In the genomic region with DNA sequence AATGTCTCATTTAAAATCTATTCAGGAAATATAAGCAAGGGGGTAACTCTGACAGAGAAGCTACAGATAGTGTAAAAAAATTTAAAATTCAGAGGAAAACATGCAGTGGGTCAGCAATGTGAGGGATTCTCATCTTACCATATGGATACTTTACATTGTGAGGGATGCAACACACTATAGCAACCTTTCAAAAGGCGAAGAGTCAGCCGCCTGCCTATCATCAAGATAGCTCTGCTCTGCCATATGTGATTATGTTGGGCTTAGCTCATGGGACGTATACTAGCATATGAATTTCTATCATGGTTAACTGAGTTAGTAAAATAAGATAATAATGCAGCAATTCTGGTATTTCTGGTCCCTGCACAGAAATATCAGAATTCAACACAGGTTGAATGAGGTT, we compare ENCODE assay signal across 18 cellular contexts.
DNase-seq lines count a peak whose midpoint lies in the region; ATAC-seq and TF ChIP-seq lines count a peak whose summit lies in the region.
"Had no signal": no experiment of that assay in that cellular context is flagged by ENCODE, and none has a peak within 500 bp of the region (broad histone marks: within the 10 kb centered on the region; RNA-seq: fewer than 3 reads in every experiment).

No MANE protein-coding gene starts in this region.

- no peaks in the 10 kb centered on the region for H3F3A ChIP-seq in SK-N-SH (replicated peaks; ENCODE audit: insufficient read depth)

- no peaks in the 10 kb centered on the region for H3K9me3 ChIP-seq in SK-N-SH
- H3K9me3 ChIP-seq: Caco-2, HAP-1 had no signal

- intact Hi-C loops in activated CD4-positive, alpha-beta memory T cell treated with anti-CD3 and anti-CD28 coated beads for 36 hours (cut with micrococcal nuclease), result loop anchor here (5.0 kb wide), 1 partner anchor 449 kb away; no protein-coding TSS in a partner anchor

- H3K4me1 ChIP-seq in SK-N-SH (ENCODE audit: control insufficient read depth in 1 of 2, insufficient read depth in 2 of 2, low read depth in 1 of 2, low read length in 1 of 2), result no peaks in the 10 kb centered on the region
- H3K4me1 ChIP-seq: BLaER1, Caco-2, HAP-1 had no signal

- peak overlapping the region; percentile 95 for H3K27ac Mint-ChIP-seq in activated CD4-positive, alpha-beta memory T cell treated with anti-CD3 and anti-CD28 coated beads for 36 hours
- H3K27ac Mint-ChIP-seq in activated CD4-positive, alpha-beta memory T cell treated with anti-CD3 and anti-CD28 coated beads, Interleukin-2, amount 10 ng/mL, durations not matched to agents 7 days and 5 days, result no peak overlapping the region
- peak overlapping the region; percentile 22 for H3K27ac Mint-ChIP-seq in stimulated activated naive CD8-positive, alpha-beta T cell treated with anti-CD3 and anti-CD28 coated beads, Interleukin-15, Interleukin-2, amounts not matched to agents 100 ng/mL and 50 ng/mL, for 24 hours
- H3K27ac Mint-ChIP-seq: B cell; CD8-positive, alpha-beta T cell had no signal

- DNase-seq in SK-N-SH (peak; percentile 41), SIG-M5 (lab: John Stamatoyannopoulos, UW) (no peak)
- no peak for DNase-seq in activated CD4-positive, alpha-beta memory T cell treated with anti-CD3 and anti-CD28 coated beads for 36 hours
- no peak for DNase-seq in activated CD4-positive, alpha-beta memory T cell treated with anti-CD3 and anti-CD28 coated beads, Interleukin-2, amount 10 ng/mL, durations not matched to agents 7 days and 5 days
- DNase-seq in stimulated activated naive CD8-positive, alpha-beta T cell treated with anti-CD3 and anti-CD28 coated beads, Interleukin-15, Interleukin-2, amounts not matched to agents 100 U/mL and 50 U/mL, for 24 hours, result no peak
- DNase-seq: Caco-2; CD4-positive, CD25-positive, alpha-beta regulatory T cell; CD8-positive, alpha-beta T cell; DMS153; DND-41; GOT3 had no signal

- CTCF ChIA-PET in SK-N-SH (lab: Yijun Ruan, JAX), result interaction anchor here (0.7 to 2.6 kb wide), 9 partner anchors 9 to 1024 kb away, joined by 3 to 12 read pairs (median 4); no protein-coding TSS in a partner anchor
- CTCF ChIA-PET in activated CD4-positive, alpha-beta memory T cell treated with anti-CD3 and anti-CD28 coated beads for 36 hours (lab: Charles Lee), result interaction anchor here (0.7 to 6.3 kb wide), 9 partner anchors 12 to 168 kb away, joined by 3 to 54 read pairs (median 6); no protein-coding TSS in a partner anchor
- CTCF ChIA-PET in activated CD4-positive, alpha-beta memory T cell treated with anti-CD3 and anti-CD28 coated beads, Interleukin-2, amount 10 ng/mL, durations not matched to agents 7 days and 5 days (lab: Charles Lee), result interaction anchor here (0.9 to 10.5 kb wide), 13 partner anchors 8 to 170 kb away, joined by 3 to 83 read pairs (median 5); no protein-coding TSS in a partner anchor

- no peak overlapping the region for H2AFZ ChIP-seq in SK-N-SH (ENCODE audit: low read depth)

- no peaks in the 10 kb centered on the region for H3K79me2 ChIP-seq in SK-N-SH (ENCODE audit: insufficient read depth)

- TF ChIP-seq RAD21 in SK-N-SH (IDR thresholded peaks at IDR 0.05; ENCODE audit: low read length), result no peak

- H3K36me3 ChIP-seq in SK-N-SH (replicated peaks in 1 of 2; ENCODE audit: control insufficient read depth in 1 of 2, insufficient read depth in 2 of 2, low read length in 1 of 2), result no peaks in the 10 kb centered on the region
- H3K36me3 ChIP-seq: BLaER1, HAP-1 had no signal

- no peak overlapping the region for H3K27ac ChIP-seq in SK-N-SH (ENCODE audit: low read depth in 2 of 2, low read length in 1 of 2)
- H3K27ac ChIP-seq: 22Rv1, BLaER1, C4-2B had no signal

- no peak overlapping the region for H3K4me3 ChIP-seq in SK-N-SH (ENCODE audit: low read depth in 2 of 2, low read length in 1 of 2)
- H3K4me3 ChIP-seq: BLaER1, HAP-1 had no signal

- H3K27me3 ChIP-seq in SK-N-SH (ENCODE audit: insufficient read depth), result no peaks in the 10 kb centered on the region
- H3K27me3 ChIP-seq: BLaER1 had no signal

- no peaks in the 10 kb centered on the region for H3K9me2 ChIP-seq in SK-N-SH

- H3K9ac ChIP-seq in SK-N-SH, result no peak overlapping the region
- H3K9ac ChIP-seq: BLaER1 had no signal

- H4K20me1 ChIP-seq in SK-N-SH (ENCODE audit: insufficient read depth), result no peaks in the 10 kb centered on the region
- H4K20me1 ChIP-seq: BLaER1 had no signal

- WGBS in SK-N-SH (ENCODE audit: low lambda C conversion rate), result 61% methylated on average over 3 of the region's 3 CpGs

- no peak for TF ChIP-seq EP300 in SK-N-SH (IDR thresholded peaks at IDR 0.05; ENCODE audit: borderline replicate concordance in 1 of 2, low read depth in 1 of 2, low read length in 1 of 2)

- TF ChIP-seq CTCF in SK-N-SH (IDR thresholded peaks at IDR 0.05), result no peak

- no peaks in the 10 kb centered on the region for H3K36me3 Mint-ChIP-seq in activated CD4-positive, alpha-beta memory T cell treated with anti-CD3 and anti-CD28 coated beads for 36 hours
- peaks cover 12% of the 10 kb centered on the region for H3K36me3 Mint-ChIP-seq in activated CD4-positive, alpha-beta memory T cell treated with anti-CD3 and anti-CD28 coated beads, Interleukin-2, amount 10 ng/mL, durations not matched to agents 7 days and 5 days (ENCODE audit: low read depth)
- peaks cover 5% of the 10 kb centered on the region for H3K36me3 Mint-ChIP-seq in stimulated activated naive CD8-positive, alpha-beta T cell treated with anti-CD3 and anti-CD28 coated beads, Interleukin-15, Interleukin-2, amounts not matched to agents 100 ng/mL and 50 ng/mL, for 24 hours (ENCODE audit: low read depth)
- H3K36me3 Mint-ChIP-seq: CD8-positive, alpha-beta T cell had no signal

- H3K27me3 Mint-ChIP-seq in activated CD4-positive, alpha-beta memory T cell treated with anti-CD3 and anti-CD28 coated beads for 36 hours, result no peaks in the 10 kb centered on the region
- no peaks in the 10 kb centered on the region for H3K27me3 Mint-ChIP-seq in activated CD4-positive, alpha-beta memory T cell treated with anti-CD3 and anti-CD28 coated beads, Interleukin-2, amount 10 ng/mL, durations not matched to agents 7 days and 5 days
- H3K27me3 Mint-ChIP-seq in stimulated activated naive CD8-positive, alpha-beta T cell treated with anti-CD3 and anti-CD28 coated beads, Interleukin-15, Interleukin-2, amounts not matched to agents 100 ng/mL and 50 ng/mL, for 24 hours, result no peaks in the 10 kb centered on the region

- ATAC-seq in SK-N-SH treated with all-trans-retinoic acid at 6 μM for 48 hours, result no peak
- ATAC-seq in stimulated activated naive CD8-positive, alpha-beta T cell treated with anti-CD3 and anti-CD28 coated beads, Interleukin-15, Interleukin-2, amounts not matched to agents 100 U/mL and 50 U/mL, for 24 hours, result no peak
- ATAC-seq: CD8-positive, alpha-beta T cell had no signal

- peaks cover 66% of the 10 kb centered on the region for H3K4me1 Mint-ChIP-seq in activated CD4-positive, alpha-beta memory T cell treated with anti-CD3 and anti-CD28 coated beads for 36 hours (ENCODE audit: low read depth)
- H3K4me1 Mint-ChIP-seq in activated CD4-positive, alpha-beta memory T cell treated with anti-CD3 and anti-CD28 coated beads, Interleukin-2, amount 10 ng/mL, durations not matched to agents 7 days and 5 days, result peaks cover 50% of the 10 kb centered on the region
- peaks cover 68% of the 10 kb centered on the region for H3K4me1 Mint-ChIP-seq in stimulated activated naive CD8-positive, alpha-beta T cell treated with anti-CD3 and anti-CD28 coated beads, Interleukin-15, Interleukin-2, amounts not matched to agents 100 ng/mL and 50 ng/mL, for 24 hours (ENCODE audit: low read depth)
- H3K4me1 Mint-ChIP-seq: B cell had no signal

- POLR2A ChIA-PET in SK-N-SH (lab: Yijun Ruan, JAX), result no interaction called here
- POLR2A ChIA-PET in activated CD4-positive, alpha-beta memory T cell treated with anti-CD3 and anti-CD28 coated beads for 36 hours (lab: Charles Lee), result interaction anchor here (1.1 to 6.8 kb wide), 6 partner anchors 10 to 171 kb away, joined by 3 to 98 read pairs (median 24); no protein-coding TSS in a partner anchor
- POLR2A ChIA-PET in activated CD4-positive, alpha-beta memory T cell treated with anti-CD3 and anti-CD28 coated beads, Interleukin-2, amount 10 ng/mL, durations not matched to agents 7 days and 5 days (lab: Charles Lee), result interaction anchor here (0.9 to 11.7 kb wide), 12 partner anchors 9 to 160 kb away, joined by 3 to 258 read pairs (median 10); no protein-coding TSS in a partner anchor

- no peak overlapping the region for H3K4me2 ChIP-seq in SK-N-SH
- H3K4me2 ChIP-seq: BLaER1 had no signal

- H3K9me3 Mint-ChIP-seq in activated CD4-positive, alpha-beta memory T cell treated with anti-CD3 and anti-CD28 coated beads for 36 hours, result no peaks in the 10 kb centered on the region
- H3K9me3 Mint-ChIP-seq in activated CD4-positive, alpha-beta memory T cell treated with anti-CD3 and anti-CD28 coated beads, Interleukin-2, amount 10 ng/mL, durations not matched to agents 7 days and 5 days, result peaks cover 9% of the 10 kb centered on the region
- peaks cover 3% of the 10 kb centered on the region for H3K9me3 Mint-ChIP-seq in stimulated activated naive CD8-positive, alpha-beta T cell treated with anti-CD3 and anti-CD28 coated beads, Interleukin-15, Interleukin-2, amounts not matched to agents 100 ng/mL and 50 ng/mL, for 24 hours
- H3K9me3 Mint-ChIP-seq: CD8-positive, alpha-beta T cell had no signal

- no peak overlapping the region for H3K4me3 Mint-ChIP-seq in activated CD4-positive, alpha-beta memory T cell treated with anti-CD3 and anti-CD28 coated beads for 36 hours
- H3K4me3 Mint-ChIP-seq in activated CD4-positive, alpha-beta memory T cell treated with anti-CD3 and anti-CD28 coated beads, Interleukin-2, amount 10 ng/mL, durations not matched to agents 7 days and 5 days, result no peak overlapping the region
- no peak overlapping the region for H3K4me3 Mint-ChIP-seq in stimulated activated naive CD8-positive, alpha-beta T cell treated with anti-CD3 and anti-CD28 coated beads, Interleukin-15, Interleukin-2, amounts not matched to agents 100 ng/mL and 50 ng/mL, for 24 hours
- H3K4me3 Mint-ChIP-seq: B cell; CD4-positive, CD25-positive, alpha-beta regulatory T cell; CD8-positive, alpha-beta T cell had no signal

TF ChIP-seq in SK-N-SH, 30 proteins besides CTCF, POLR2A, EP300 and RAD21 (continues in another document):
- TF ChIP-seq USF1 (IDR thresholded peaks at IDR 0.05; ENCODE audit: borderline replicate concordance, low read depth), result no peak

TF ChIP-seq in SK-N-SH treated with all-trans-retinoic acid at 6 μM for 48 hours, 23 proteins besides CTCF, POLR2A, EP300 and RAD21 (continues in another document):
- no peak for TF ChIP-seq ISL1 (CRISPR knock-in tag; IDR thresholded peaks at IDR 0.05)
